In genomic region chr9:70042461-70043215, GRCh38 we compare ENCODE assay signal across 11 cellular contexts. TPM values are rescaled to one million over a fixed set of nuclear protein-coding genes. Genes with fewer than 3 reads are reported as not detected.
DNase-seq lines count a peak whose midpoint lies in the region; ATAC-seq and TF ChIP-seq lines count a peak whose summit lies in the region.
"Had no signal": no experiment of that assay in that cellular context is flagged by ENCODE, and none has a peak within 500 bp of the region (broad histone marks: within the 10 kb centered on the region; RNA-seq: fewer than 3 reads in every experiment).

No MANE protein-coding gene starts in this region.

- peaks cover 12% of the 10 kb centered on the region for H3K36me3 Mint-ChIP-seq in WTC11
- peaks cover 5% of the 10 kb centered on the region for H3K36me3 Mint-ChIP-seq in glutamatergic neuron (ENCODE audit: unreplicated experiment)
- H3K36me3 Mint-ChIP-seq in naive thymus-derived CD8-positive, alpha-beta T cell: no peaks in the 10 kb centered on the region

- H3K4me3 Mint-ChIP-seq in WTC11 (peak overlapping the region; percentile 83), glutamatergic neuron (ENCODE audit: unreplicated experiment) (peak overlapping the region; percentile 4)
- peak overlapping the region in 3 of 10 donors; percentile 1 to 25 (median 19) for H3K4me3 Mint-ChIP-seq in naive thymus-derived CD8-positive, alpha-beta T cell
- H3K4me3 Mint-ChIP-seq: activated CD8-positive, alpha-beta T cell treated with anti-CD3 and anti-CD28 coated beads, Interleukin-2, amount 10 ng/mL, durations not matched to agents 7 days and 5 days had no signal

- TF ChIP-seq POLR2A in transverse colon (IDR thresholded peaks at IDR 0.05): no peak

- POLR2A ChIA-PET in WTC11 (lab: Charles Lee): interaction anchor here (1.8 kb wide), 1 partner anchor 53 kb away, joined by 6 read pairs; no protein-coding TSS in a partner anchor
- POLR2A ChIA-PET in naive thymus-derived CD8-positive, alpha-beta T cell (lab: Charles Lee): no interaction called here

- intact Hi-C loops in transverse colon (cut with DNase I; ENCODE audit: low total_unique reads): loop anchor here (5.0 to 10.0 kb wide), 3 partner anchors 65 to 372 kb away; partner anchors contain the start of gene KLF9
- intact Hi-C loops in head of caudate nucleus (cut with DNase I): no loop called here

- H4K20me1 ChIP-seq in osteoblast (ENCODE audit: insufficient read depth, low read length): no peaks in the 10 kb centered on the region

- TF ChIP-seq EP300 in transverse colon (IDR thresholded peaks at IDR 0.05; ENCODE audit: low read depth): no peak

- H3K27ac ChIP-seq in osteoblast (ENCODE audit: low read depth, low read length) (no peak overlapping the region), transverse colon (peak overlapping the region; percentile 83 to 92 (median 88))

- H3K9me3 Mint-ChIP-seq in WTC11 (peaks cover 15% of the 10 kb centered on the region), glutamatergic neuron (ENCODE audit: unreplicated experiment) (peaks cover 11% of the 10 kb centered on the region)
- H3K9me3 Mint-ChIP-seq in naive thymus-derived CD8-positive, alpha-beta T cell: peaks cover 0 to 11% (median 4%) of the 10 kb centered on the region in 9 donors

- H3K4me3 ChIP-seq in osteoblast (ENCODE audit: insufficient read depth, low read length) (no peak overlapping the region), transverse colon (peak overlapping the region in 2 of 4 donors; percentile 47 to 64)
- H3K4me3 ChIP-seq: MG63 had no signal

- peaks cover 48% of the 10 kb centered on the region for H3K4me1 Mint-ChIP-seq in WTC11
- H3K4me1 Mint-ChIP-seq in glutamatergic neuron (ENCODE audit: low read depth, unreplicated experiment): peaks cover 25% of the 10 kb centered on the region
- peaks cover 8 to 15% (median 12%) of the 10 kb centered on the region in 4 donors for H3K4me1 Mint-ChIP-seq in naive thymus-derived CD8-positive, alpha-beta T cell

- 84 to 92% methylated on average over 15 of the region's 15 CpGs for WGBS in transverse colon (ENCODE audit: low coverage in 1 of 2), 2 donors

- CTCF ChIA-PET in WTC11 (lab: Charles Lee): interaction anchor here (1.2 to 3.8 kb wide), 3 partner anchors 9 to 70 kb away, joined by 4 to 28 read pairs (median 27); no protein-coding TSS in a partner anchor

- H3K27me3 ChIP-seq in osteoblast (ENCODE audit: insufficient read depth, low read length) (no peaks in the 10 kb centered on the region), transverse colon (peaks cover 21% of the 10 kb centered on the region)
- H3K27me3 ChIP-seq: MG63 had no signal

- ATAC-seq in WTC11: no peak
- no peak for ATAC-seq in naive thymus-derived CD8-positive, alpha-beta T cell
- ATAC-seq: activated CD8-positive, alpha-beta T cell treated with anti-CD3 and anti-CD28 coated beads, Interleukin-2, amount 10 ng/mL, durations not matched to agents 7 days and 5 days had no signal

- H3K4me1 ChIP-seq in osteoblast (ENCODE audit: insufficient read depth, low read length): peaks cover 14% of the 10 kb centered on the region
- H3K4me1 ChIP-seq in transverse colon: peaks cover 0 to 20% (median 2%) of the 10 kb centered on the region in 4 donors

- no peak overlapping the region for H2AFZ ChIP-seq in osteoblast (ENCODE audit: low read length)

- no peak for DNase-seq in WTC11 (ENCODE audit: low spot score)
- no peak for DNase-seq in glutamatergic neuron
- DNase-seq in osteoblast (ENCODE audit: insufficient read length, low spot score, missing footprints): peak; percentile 39
- DNase-seq in transverse colon: no peak
- DNase-seq in head of caudate nucleus: no peak
- no peak for DNase-seq in naive thymus-derived CD8-positive, alpha-beta T cell
- DNase-seq in stimulated activated CD4-positive, alpha-beta T cell treated with anti-CD3 and anti-CD28 coated beads, Interleukin-15, amount 100 ng/mL, for 24 hours: no peak
- DNase-seq: activated CD8-positive, alpha-beta T cell treated with anti-CD3 and anti-CD28 coated beads, Interleukin-2, amount 10 ng/mL, durations not matched to agents 7 days and 5 days; EL; MG63; NK-92 treated with Interleukin-12 subunit alpha and Interleukin-12 subunit beta, amount 100 ng/mL, for 24 hours had no signal

- no peaks in the 10 kb centered on the region for H3K36me3 ChIP-seq in osteoblast (ENCODE audit: insufficient read depth, low read length)
- H3K36me3 ChIP-seq in transverse colon: no peaks in the 10 kb centered on the region
- H3K36me3 ChIP-seq: MG63 had no signal

- H3K79me2 ChIP-seq in osteoblast (ENCODE audit: insufficient read depth, low read length): no peaks in the 10 kb centered on the region

- no peak for TF ChIP-seq CTCF in WTC11 (IDR thresholded peaks at IDR 0.05)
- no peak for TF ChIP-seq CTCF in glutamatergic neuron (IDR thresholded peaks at IDR 0.05; ENCODE audit: partially characterized antibody, unreplicated experiment)
- no peak for TF ChIP-seq CTCF in osteoblast (IDR thresholded peaks at IDR 0.05; ENCODE audit: extremely low read depth, low read depth, low read length)
- no peak for TF ChIP-seq CTCF in transverse colon (IDR thresholded peaks at IDR 0.05)

- in situ Hi-C loops in transverse colon (cut with MboI; ENCODE audit: low pct_ligation_motif_present in 1 of 4, low pct_unique_long_range_greater_than_20kb in 1 of 4, low sequenced_read_pairs in 3 of 4): no loop called here

- H3K27me3 Mint-ChIP-seq in WTC11 (ENCODE audit: low read depth) (peaks cover 39% of the 10 kb centered on the region), glutamatergic neuron (ENCODE audit: unreplicated experiment) (peaks cover 38% of the 10 kb centered on the region)
- peaks cover 38 to 80% (median 47%) of the 10 kb centered on the region in 5 donors for H3K27me3 Mint-ChIP-seq in naive thymus-derived CD8-positive, alpha-beta T cell

- no peak overlapping the region for H3K4me2 ChIP-seq in osteoblast (ENCODE audit: insufficient read depth, low read length)

- H3K9me3 ChIP-seq in osteoblast (ENCODE audit: low read depth, low read length): no peaks in the 10 kb centered on the region
- no peaks in the 10 kb centered on the region for H3K9me3 ChIP-seq in transverse colon
- H3K9me3 ChIP-seq: MG63 had no signal

- H3K27ac Mint-ChIP-seq in WTC11 (no peak overlapping the region), glutamatergic neuron (ENCODE audit: unreplicated experiment) (no peak overlapping the region)
- no peak overlapping the region for H3K27ac Mint-ChIP-seq in naive thymus-derived CD8-positive, alpha-beta T cell
- H3K27ac Mint-ChIP-seq: activated CD8-positive, alpha-beta T cell treated with anti-CD3 and anti-CD28 coated beads, Interleukin-2, amount 10 ng/mL, durations not matched to agents 7 days and 5 days had no signal

TF ChIP-seq in WTC11, 78 proteins besides CTCF, POLR2A, EP300 and RAD21 (continues in another document):
- TF ChIP-seq NFE2L1 (CRISPR knock-in tag; IDR thresholded peaks at IDR 0.05) (no peak), HMGA2 (CRISPR knock-in tag; IDR thresholded peaks at IDR 0.05) (no peak), ZNF532 (CRISPR knock-in tag; IDR thresholded peaks at IDR 0.05; ENCODE audit: borderline replicate concordance) (no peak), RORB (CRISPR knock-in tag; IDR thresholded peaks at IDR 0.05) (no peak), JUN (CRISPR knock-in tag; IDR thresholded peaks at IDR 0.05) (no peak), FOXJ3 (CRISPR knock-in tag; IDR thresholded peaks at IDR 0.05; ENCODE audit: borderline replicate concordance) (no peak), ERG (CRISPR knock-in tag; IDR thresholded peaks at IDR 0.05) (no peak), GTF2I (CRISPR knock-in tag; conservative IDR thresholded peaks at IDR 0.05) (no peak), NFATC4 (CRISPR knock-in tag; IDR thresholded peaks at IDR 0.05) (no peak)

RNA-seq across cellular contexts. Expression of gene MAMDC2, which starts 1.0 kb away (rescaled TPM):
- total RNA-seq in WTC11 (2021) (6.0 to 6.3 TPM (median 6.3 TPM) in 3 replicates), glutamatergic neuron (ENCODE audit: unreplicated experiment) (0.22 TPM), osteoblast (1.4 and 1.5 TPM in 2 replicates), transverse colon (10 to 100 TPM in 3 of 4 donors, 1 to 10 TPM in 1; 7.4 to 40.5 (median 28.9) TPM)
- not detected for total RNA-seq in naive thymus-derived CD8-positive, alpha-beta T cell
- under 1 TPM in 1 of 3 donors, not detected in 2; 0.19 TPM for polyA plus RNA-seq in naive thymus-derived CD8-positive, alpha-beta T cell
- total RNA-seq: activated CD8-positive, alpha-beta T cell treated with anti-CD3 and anti-CD28 coated beads, Interleukin-2, amount 10 ng/mL, durations not matched to agents 7 days and 5 days had no signal
